In genomic region chr3:187748050-187748481, GRCh38 we compare ENCODE assay signal across 8 cellular contexts. TPM values are rescaled to one million over a fixed set of nuclear protein-coding genes. Genes with fewer than 3 reads are reported as not detected.
A peak's percentile ranks its signal among the peaks of the same experiment; 100 is the strongest.
DNase-seq lines count a peak whose midpoint lies in the region; ATAC-seq lines count a peak whose summit lies in the region.

No MANE protein-coding gene starts in this region.

- H3K9me3 Mint-ChIP-seq in dendritic cell treated with granulocyte-macrophage colony-stimulating factor and Interleukin-4, amounts not matched to agents 40 ng/mL and 50 ng/mL, for 4 days = no peaks in the 10 kb centered on the region

- peak overlapping the region; percentile 54 for H3K4me3 Mint-ChIP-seq in dendritic cell treated with granulocyte-macrophage colony-stimulating factor and Interleukin-4, amounts not matched to agents 40 ng/mL and 50 ng/mL, for 4 days

- H3K27ac Mint-ChIP-seq in dendritic cell treated with granulocyte-macrophage colony-stimulating factor and Interleukin-4, amounts not matched to agents 40 ng/mL and 50 ng/mL, for 4 days = peak overlapping the region; percentile 100

- H3K4me1 Mint-ChIP-seq in dendritic cell treated with granulocyte-macrophage colony-stimulating factor and Interleukin-4, amounts not matched to agents 40 ng/mL and 50 ng/mL, for 4 days (ENCODE audit: low read depth) = peaks cover 47% of the 10 kb centered on the region

- DNase-seq in G401 (ENCODE audit: low spot score) (peak; percentile 95), NCI-H510A treated with DMSO at 0.1 percent for 48 hours (lab: John Stamatoyannopoulos, UW) (peak; percentile 83), lung microvascular endothelial cell (ENCODE audit: low read depth in 2 of 2) (peak; percentile 80 to 82)
- DNase-seq in activated CD4-positive, alpha-beta T cell treated with anti-CD3 and anti-CD28 coated beads, Interleukin-2, amount 50 U/mL, for 1 hour = peak; percentile 87
- DNase-seq in stimulated activated CD8-positive, alpha-beta memory T cell treated with anti-CD3 and anti-CD28 coated beads, Interleukin-12 subunit alpha, Interleukin-12 subunit beta, amount 100 ng/mL, for 4 hours (ENCODE audit: low read depth) = peak; percentile 71

- in situ Hi-C loops in G401 (cut with HindIII; ENCODE audit: low sequenced_read_pairs) = loop anchor here (5.0 to 25.0 kb wide), 2 partner anchors 764 to 1204 kb away; no protein-coding TSS in a partner anchor

- peaks cover 49% of the 10 kb centered on the region for H3K36me3 Mint-ChIP-seq in dendritic cell treated with granulocyte-macrophage colony-stimulating factor and Interleukin-4, amounts not matched to agents 40 ng/mL and 50 ng/mL, for 4 days (ENCODE audit: low read depth)

- intact Hi-C loops in dendritic cell treated with granulocyte-macrophage colony-stimulating factor and Interleukin-4, amounts not matched to agents 40 ng/mL and 50 ng/mL, for 4 days (cut with micrococcal nuclease) = loop anchor here (2.0 to 10.0 kb wide), 4 partner anchors 169 to 757 kb away; partner anchors contain the start of gene LPP

- no peaks in the 10 kb centered on the region for H3K27me3 Mint-ChIP-seq in dendritic cell treated with granulocyte-macrophage colony-stimulating factor and Interleukin-4, amounts not matched to agents 40 ng/mL and 50 ng/mL, for 4 days

- ATAC-seq in HG03097 (IDR thresholded peaks at IDR 0.05; ENCODE audit: low FRiP score, unreplicated experiment) = peak; percentile 51
- no peak for ATAC-seq in GM18520 (IDR thresholded peaks at IDR 0.05; ENCODE audit: unreplicated experiment)

RNA-seq across cellular contexts. Expression of gene BCL6, which starts 2.8 kb away (rescaled TPM):
- total RNA-seq in G401 (2014; rRNA removed; shearing (Covaris generic)) = 0.18 and 1.3 TPM in 2 replicates
- total RNA-seq in lung microvascular endothelial cell = 1.5 and 1.8 TPM in 2 replicates

RNA-seq across cellular contexts. Expression of gene RTP2, which starts 45.7 kb away (rescaled TPM):
- not detected in 2 replicates for total RNA-seq in G401 (2014; rRNA removed; shearing (Covaris generic))
- not detected in 2 replicates for total RNA-seq in lung microvascular endothelial cell
